Comparison of ENCODE assay signal across 1 cellular context in genomic region chr14:71629765-71630502, GRCh38.
TF ChIP-seq lines count a peak whose summit lies in the region.

No MANE protein-coding gene starts in this region.

TF ChIP-seq in GM23338, 12 proteins besides CTCF, POLR2A, EP300 and RAD21 (continued from another document):
- no peak for TF ChIP-seq EZH2phosphoT487 (IDR thresholded peaks at IDR 0.05; ENCODE audit: unreplicated experiment)
- TF ChIP-seq STAT1 (IDR thresholded peaks at IDR 0.05; ENCODE audit: unreplicated experiment): no peak
- no peak for TF ChIP-seq NANOG (IDR thresholded peaks at IDR 0.05; ENCODE audit: borderline replicate concordance)
- TF ChIP-seq ZNF114 (CRISPR knock-in tag; IDR thresholded peaks at IDR 0.05): no peak
- TF ChIP-seq EZH2 (IDR thresholded peaks at IDR 0.05; ENCODE audit: low read depth, unreplicated experiment): no peak
- no peak for TF ChIP-seq ZNF462 (CRISPR knock-in tag; IDR thresholded peaks at IDR 0.05)
- no peak for TF ChIP-seq POLR2AphosphoS5 (IDR thresholded peaks at IDR 0.05; ENCODE audit: low read depth)
